Comparison of ENCODE assay signal across 9 cellular contexts in the genomic region with DNA sequence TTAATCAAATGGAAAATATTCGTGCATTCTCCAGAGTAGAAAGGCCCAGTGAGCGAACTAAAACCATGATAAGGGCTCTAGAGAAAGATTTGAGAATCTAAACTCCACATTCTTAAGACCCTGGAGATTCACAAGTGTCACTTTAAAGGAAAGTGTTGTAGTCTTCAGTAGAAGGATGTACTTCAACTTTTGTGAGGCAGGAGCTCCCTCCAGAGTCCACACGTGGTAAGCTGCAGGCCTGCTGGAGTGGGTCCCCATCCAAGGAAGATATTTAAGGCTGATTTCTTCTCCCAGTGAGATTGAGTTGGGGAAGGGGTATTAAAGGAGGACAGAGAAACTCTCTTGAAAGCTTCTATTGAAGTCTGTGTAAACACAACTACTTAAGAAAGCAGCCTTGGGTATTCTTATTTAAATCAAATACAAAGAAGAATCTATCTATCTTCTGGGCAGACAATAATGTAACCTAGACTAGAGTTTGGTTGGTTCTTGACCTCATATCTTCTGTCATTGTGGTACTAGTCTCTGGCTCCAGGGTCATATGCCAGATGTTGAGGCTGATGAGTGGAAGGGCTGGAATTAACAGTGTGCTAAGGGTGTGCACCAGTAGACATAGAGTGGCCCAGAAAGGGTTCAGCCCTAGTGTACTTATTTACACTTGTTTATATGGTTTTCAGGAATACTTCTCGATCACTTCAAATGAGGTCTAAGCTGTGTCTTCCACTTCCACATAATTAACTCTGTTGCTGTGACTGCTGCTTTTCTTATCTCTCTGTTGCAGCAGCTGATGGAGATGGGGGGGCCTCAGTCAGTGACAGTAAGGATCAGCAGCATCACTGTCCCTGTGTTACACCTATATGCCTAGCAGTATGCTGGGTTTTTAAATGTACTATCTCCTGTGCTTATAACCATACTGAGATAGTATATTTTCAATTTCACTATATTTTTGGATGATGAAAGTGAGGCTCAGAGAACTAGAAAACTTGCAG.
A peak's percentile ranks its signal among the peaks of the same experiment; 100 is the strongest.
DNase-seq lines count a peak whose midpoint lies in the region; ATAC-seq and TF ChIP-seq lines count a peak whose summit lies in the region.
"Had no signal": no experiment of that assay in that cellular context is flagged by ENCODE, and none has a peak within 500 bp of the region (broad histone marks: within the 10 kb centered on the region; RNA-seq: fewer than 3 reads in every experiment).

No MANE protein-coding gene starts in this region.

- POLR2A ChIA-PET in CD4-positive, alpha-beta T cell (lab: Charles Lee), result interaction anchor here (0.7 to 1.8 kb wide), 3 partner anchors 19 to 244 kb away, joined by 3 to 11 read pairs (median 3); no protein-coding TSS in a partner anchor
- POLR2A ChIA-PET in activated CD8-positive, alpha-beta T cell treated with anti-CD3 and anti-CD28 coated beads for 36 hours (lab: Charles Lee), result interaction anchor here (0.6 kb wide), 1 partner anchor 55 kb away, joined by 3 read pairs; no protein-coding TSS in a partner anchor

- no peaks in the 10 kb centered on the region for H3K4me1 ChIP-seq in endodermal cell (ENCODE audit: control insufficient read depth, insufficient read depth, low read length)

- no peaks in the 10 kb centered on the region for H3K27me3 Mint-ChIP-seq in CD4-positive, alpha-beta T cell
- no peaks in the 10 kb centered on the region for H3K27me3 Mint-ChIP-seq in activated CD8-positive, alpha-beta T cell treated with anti-CD3 and anti-CD28 coated beads for 36 hours
- H3K27me3 Mint-ChIP-seq in endodermal cell (ENCODE audit: insufficient read depth), result no peaks in the 10 kb centered on the region
- no peaks in the 10 kb centered on the region for H3K27me3 Mint-ChIP-seq in stimulated activated naive CD8-positive, alpha-beta T cell treated with anti-CD3 and anti-CD28 coated beads, Interleukin-15, amount 100 ng/mL, for 72 hours
- H3K27me3 Mint-ChIP-seq: activated naive CD8-positive, alpha-beta T cell had no signal

- WGBS in endodermal cell (ENCODE audit: insufficient coverage in 1 of 2, insufficient read length in 1 of 2), 2 experiments, result 11 to 29% methylated on average over 2 to 4 of the region's 4 CpGs

- H3K9me3 ChIP-seq in CD4-positive, alpha-beta T cell (ENCODE audit: control insufficient read depth, low read length), result no peaks in the 10 kb centered on the region
- H3K9me3 ChIP-seq in endodermal cell (ENCODE audit: control insufficient read depth, low read length), result no peaks in the 10 kb centered on the region

- H3K4me3 ChIP-seq in endodermal cell (ENCODE audit: low read length), result no peak overlapping the region

- peaks cover 14% of the 10 kb centered on the region for H3K4me1 Mint-ChIP-seq in CD4-positive, alpha-beta T cell (ENCODE audit: low read depth)
- peaks cover 7% of the 10 kb centered on the region for H3K4me1 Mint-ChIP-seq in activated CD8-positive, alpha-beta T cell treated with anti-CD3 and anti-CD28 coated beads for 36 hours (ENCODE audit: low read depth)
- peaks cover 5% of the 10 kb centered on the region for H3K4me1 Mint-ChIP-seq in endodermal cell
- peaks cover 5% of the 10 kb centered on the region for H3K4me1 Mint-ChIP-seq in stimulated activated naive CD8-positive, alpha-beta T cell treated with anti-CD3 and anti-CD28 coated beads, Interleukin-15, amount 100 ng/mL, for 72 hours

- no peak overlapping the region for H3K9ac ChIP-seq in endodermal cell (ENCODE audit: extremely low read depth, low read length, poor library complexity, severe bottlenecking)

- CTCF ChIA-PET in CD4-positive, alpha-beta T cell (lab: Charles Lee), result interaction anchor here (0.6 to 2.2 kb wide), 6 partner anchors 27 to 245 kb away, joined by 3 to 31 read pairs (median 4); no protein-coding TSS in a partner anchor
- CTCF ChIA-PET in activated CD8-positive, alpha-beta T cell treated with anti-CD3 and anti-CD28 coated beads for 36 hours (lab: Charles Lee), result interaction anchor here (0.6 to 4.6 kb wide), 33 partner anchors 9 to 829 kb away, joined by 3 to 70 read pairs (median 4); partner anchors contain the start of gene GALNT7

- DNase-seq in CD4-positive, alpha-beta T cell, result peak; percentile 14 to 56 (median 40)
- DNase-seq in NCI-H510A treated with DMSO at 0.1 percent for 48 hours (lab: John Stamatoyannopoulos, UW) (peak; percentile 35), endodermal cell (peak; percentile 89), mucosa of gallbladder (ENCODE audit: low spot score) (peak; percentile 44)
- DNase-seq in activated CD8-positive, alpha-beta T cell treated with anti-CD3 and anti-CD28 coated beads for 36 hours, result peak; percentile 77
- DNase-seq in stimulated activated naive CD8-positive, alpha-beta T cell treated with anti-CD3 and anti-CD28 coated beads, Interleukin-15, amount 100 ng/mL, for 72 hours, result peak; percentile 36 to 44

- H3K9me3 Mint-ChIP-seq in CD4-positive, alpha-beta T cell, result no peaks in the 10 kb centered on the region
- no peaks in the 10 kb centered on the region for H3K9me3 Mint-ChIP-seq in activated CD8-positive, alpha-beta T cell treated with anti-CD3 and anti-CD28 coated beads for 36 hours
- no peaks in the 10 kb centered on the region for H3K9me3 Mint-ChIP-seq in endodermal cell
- H3K9me3 Mint-ChIP-seq in stimulated activated naive CD8-positive, alpha-beta T cell treated with anti-CD3 and anti-CD28 coated beads, Interleukin-15, amount 100 ng/mL, for 72 hours, result no peaks in the 10 kb centered on the region

- H3K36me3 Mint-ChIP-seq in CD4-positive, alpha-beta T cell (ENCODE audit: low read depth), result no peaks in the 10 kb centered on the region
- H3K36me3 Mint-ChIP-seq in activated CD8-positive, alpha-beta T cell treated with anti-CD3 and anti-CD28 coated beads for 36 hours (ENCODE audit: low read depth), result peaks cover 3% of the 10 kb centered on the region
- H3K36me3 Mint-ChIP-seq in endodermal cell (ENCODE audit: low read depth), result no peaks in the 10 kb centered on the region

- H3K27me3 ChIP-seq in CD4-positive, alpha-beta T cell (ENCODE audit: control insufficient read depth, insufficient read depth, low read length), result no peaks in the 10 kb centered on the region
- H3K27me3 ChIP-seq in endodermal cell (ENCODE audit: control insufficient read depth, insufficient read depth, low read length, poor library complexity, severe bottlenecking), result no peaks in the 10 kb centered on the region

- intact Hi-C loops in CD4-positive, alpha-beta T cell (cut with DNase I, micrococcal nuclease), result loop anchor here (1.0 kb wide), 2 partner anchors 233 to 245 kb away; no protein-coding TSS in a partner anchor
- intact Hi-C loops in activated CD8-positive, alpha-beta T cell treated with anti-CD3 and anti-CD28 coated beads for 36 hours (cut with micrococcal nuclease), result loop anchor here (1.0 to 2.0 kb wide), 2 partner anchors 233 to 245 kb away; no protein-coding TSS in a partner anchor

- no peak overlapping the region for H3K27ac Mint-ChIP-seq in CD4-positive, alpha-beta T cell
- no peak overlapping the region for H3K27ac Mint-ChIP-seq in activated CD8-positive, alpha-beta T cell treated with anti-CD3 and anti-CD28 coated beads for 36 hours
- peak overlapping the region; percentile 75 for H3K27ac Mint-ChIP-seq in endodermal cell
- H3K27ac Mint-ChIP-seq in stimulated activated naive CD8-positive, alpha-beta T cell treated with anti-CD3 and anti-CD28 coated beads, Interleukin-15, amount 100 ng/mL, for 72 hours, result no peak overlapping the region
- H3K27ac Mint-ChIP-seq: activated naive CD8-positive, alpha-beta T cell had no signal

- no peak overlapping the region for H3K4me3 Mint-ChIP-seq in CD4-positive, alpha-beta T cell
- no peak overlapping the region for H3K4me3 Mint-ChIP-seq in activated CD8-positive, alpha-beta T cell treated with anti-CD3 and anti-CD28 coated beads for 36 hours
- no peak overlapping the region for H3K4me3 Mint-ChIP-seq in endodermal cell
- H3K4me3 Mint-ChIP-seq in stimulated activated naive CD8-positive, alpha-beta T cell treated with anti-CD3 and anti-CD28 coated beads, Interleukin-15, amount 100 ng/mL, for 72 hours, result no peak overlapping the region
- H3K4me3 Mint-ChIP-seq: activated naive CD8-positive, alpha-beta T cell had no signal

- no peaks in the 10 kb centered on the region for H3K36me3 ChIP-seq in endodermal cell (ENCODE audit: control insufficient read depth, insufficient read depth, low read length)

- ATAC-seq in CD4-positive, alpha-beta T cell (ENCODE audit: poor library complexity), result peak; percentile 70
- ATAC-seq in GM19023 (IDR thresholded peaks at IDR 0.05; ENCODE audit: unreplicated experiment), result peak; percentile 80
- peak; percentile 85 for ATAC-seq in HG03159 (IDR thresholded peaks at IDR 0.05; ENCODE audit: unreplicated experiment)
- peak; percentile 94 for ATAC-seq in activated CD8-positive, alpha-beta T cell treated with anti-CD3 and anti-CD28 coated beads for 36 hours
- peak; percentile 93 for ATAC-seq in stimulated activated naive CD8-positive, alpha-beta T cell treated with anti-CD3 and anti-CD28 coated beads, Interleukin-15, amount 100 ng/mL, for 72 hours

- TF ChIP-seq CTCF in CD4-positive, alpha-beta T cell (IDR thresholded peaks at IDR 0.05), result peak; percentile 65
- TF ChIP-seq CTCF in activated CD8-positive, alpha-beta T cell treated with anti-CD3 and anti-CD28 coated beads for 36 hours (IDR thresholded peaks at IDR 0.05), result peak; percentile 73
- peak; percentile 96 for TF ChIP-seq CTCF in endodermal cell (conservative IDR thresholded peaks at IDR 0.05)

- no peak overlapping the region for H3K27ac ChIP-seq in CD4-positive, alpha-beta T cell (ENCODE audit: low read depth, low read length)
- no peak overlapping the region for H3K27ac ChIP-seq in endodermal cell (ENCODE audit: low read depth, low read length)

Comparison
In these comparisons a context has a peak if more than half of its experiments do, and no peak if none do; other contexts are left out.
1. DNase-seq: peak in every context shown above with its lines; median percentile 89 in endodermal cell; 77 in activated CD8-positive, alpha-beta T cell treated with anti-CD3 and anti-CD28 coated beads for 36 hours; 44 in mucosa of gallbladder; 40 in CD4-positive, alpha-beta T cell; 40 in stimulated activated naive CD8-positive, alpha-beta T cell treated with anti-CD3 and anti-CD28 coated beads, Interleukin-15, amount 100 ng/mL, for 72 hours; 35 in NCI-H510A treated with DMSO at 0.1 percent for 48 hours.